33 cellular contexts compared by ENCODE assay signal in the genomic region with DNA sequence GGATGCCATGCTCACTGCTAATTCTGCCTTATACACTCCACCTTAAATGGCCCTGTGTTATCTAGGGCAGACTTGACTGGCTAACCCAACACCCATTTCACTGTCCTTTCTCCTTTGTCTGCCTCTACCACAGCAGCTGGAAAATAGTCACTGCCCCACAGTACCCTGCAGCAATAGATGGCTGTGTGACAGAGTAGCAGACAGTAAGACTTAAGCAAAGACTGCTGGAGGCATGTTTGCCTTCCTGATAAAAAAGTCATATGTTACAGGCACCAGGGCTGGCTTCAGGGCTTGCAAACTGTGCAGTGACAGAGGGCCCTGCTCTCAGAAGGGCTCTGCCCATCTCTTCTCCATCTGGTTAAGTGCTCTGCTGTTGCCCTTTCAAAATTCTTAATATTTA.
"Had no signal": no experiment of that assay in that cellular context is flagged by ENCODE, and none has a peak within 500 bp of the region (broad histone marks: within the 10 kb centered on the region; RNA-seq: fewer than 3 reads in every experiment).

No MANE protein-coding gene starts in this region.

- H3K4me3 Mint-ChIP-seq: activated B cell treated with CpG ODN at 0.5 μM for 24 hours; activated CD8-positive, alpha-beta T cell treated with anti-CD3 and anti-CD28 coated beads for 36 hours; activated naive CD8-positive, alpha-beta T cell; activated T-cell treated with anti-CD3 and anti-CD28 coated beads, Interleukin-2, amount 50 U/mL, for 4 hours; activated T-helper 17 cell treated with anti-CD3 and anti-CD28 coated beads, Interleukin-2, amount 50 U/mL, for 72 hours; central memory CD8-positive, alpha-beta T cell; dendritic cell treated with granulocyte-macrophage colony-stimulating factor and Interleukin-4, amounts not matched to agents 40 ng/mL and 50 ng/mL, for 4 days; effector memory CD8-positive, alpha-beta T cell; T-helper 17 cell; T-helper 2 cell treated with Interferon-gamma antibody and Interleukin-4, amounts not matched to agents 5 μg/mL and 100 μg/mL, for 36 hours had no signal

- H3K27ac Mint-ChIP-seq: activated B cell treated with CpG ODN at 0.5 μM for 24 hours; activated CD8-positive, alpha-beta T cell treated with anti-CD3 and anti-CD28 coated beads for 36 hours; activated naive CD8-positive, alpha-beta T cell; activated T-helper 17 cell treated with anti-CD3 and anti-CD28 coated beads, Interleukin-2, amount 50 U/mL, for 72 hours; dendritic cell treated with granulocyte-macrophage colony-stimulating factor and Interleukin-4, amounts not matched to agents 40 ng/mL and 50 ng/mL, for 4 days; effector memory CD8-positive, alpha-beta T cell; T-helper 17 cell; T-helper 2 cell treated with Interferon-gamma antibody and Interleukin-4, amounts not matched to agents 5 μg/mL and 100 μg/mL, for 36 hours had no signal

- H3K9me3 ChIP-seq: gastrocnemius medialis had no signal

- H3K4me1 Mint-ChIP-seq: activated B cell treated with CpG ODN at 0.5 μM for 24 hours; activated T-helper 17 cell treated with anti-CD3 and anti-CD28 coated beads, Interleukin-2, amount 50 U/mL, for 72 hours; central memory CD8-positive, alpha-beta T cell; T-helper 17 cell had no signal

- H3K4me1 ChIP-seq: esophagus muscularis mucosa, foreskin keratinocyte, gastrocnemius medialis had no signal

- H3K4me3 ChIP-seq: coronary artery, dorsolateral prefrontal cortex, esophagus muscularis mucosa, gastrocnemius medialis had no signal

- H3K27me3 Mint-ChIP-seq: activated B cell treated with CpG ODN at 0.5 μM for 24 hours; activated CD8-positive, alpha-beta T cell treated with anti-CD3 and anti-CD28 coated beads for 36 hours; activated T-helper 17 cell treated with anti-CD3 and anti-CD28 coated beads, Interleukin-2, amount 50 U/mL, for 72 hours; central memory CD8-positive, alpha-beta T cell; dendritic cell treated with granulocyte-macrophage colony-stimulating factor and Interleukin-4, amounts not matched to agents 40 ng/mL and 50 ng/mL, for 4 days; effector memory CD8-positive, alpha-beta T cell; T-helper 17 cell had no signal

- H3K27me3 ChIP-seq: brain microvascular endothelial cell, dorsolateral prefrontal cortex, esophagus muscularis mucosa, foreskin keratinocyte, gastrocnemius medialis had no signal

- H3K9me3 Mint-ChIP-seq: activated CD8-positive, alpha-beta T cell treated with anti-CD3 and anti-CD28 coated beads for 36 hours; activated T-cell treated with anti-CD3 and anti-CD28 coated beads, Interleukin-2, amount 50 U/mL, for 4 hours; activated T-helper 17 cell treated with anti-CD3 and anti-CD28 coated beads, Interleukin-2, amount 50 U/mL, for 72 hours; central memory CD8-positive, alpha-beta T cell; dendritic cell treated with granulocyte-macrophage colony-stimulating factor and Interleukin-4, amounts not matched to agents 40 ng/mL and 50 ng/mL, for 4 days; T-helper 2 cell treated with Interferon-gamma antibody and Interleukin-4, amounts not matched to agents 5 μg/mL and 100 μg/mL, for 36 hours had no signal

- DNase-seq: activated B cell treated with CpG ODN at 0.5 μM for 24 hours; activated CD4-positive, alpha-beta T cell treated with anti-CD3 and anti-CD28 coated beads for 48 hours; activated CD4-positive, alpha-beta T cell treated with anti-CD3 and anti-CD28 coated beads, Interleukin-2, amount 50 U/mL, for 1 hour; activated CD4-positive, alpha-beta T cell treated with anti-CD3 and anti-CD28 coated beads, Interleukin-2, amount 50 U/mL, for 48 hours; activated CD8-positive, alpha-beta memory T cell treated with anti-CD3 and anti-CD28 coated beads for 24 hours; activated CD8-positive, alpha-beta T cell treated with anti-CD3 and anti-CD28 coated beads for 36 hours; activated effector memory CD4-positive, alpha-beta T cell treated with Interleukin-2 at 50 U/mL for 16 hours; activated gamma-delta T cell treated with Interleukin-2 at 50 U/mL for 16 hours; activated naive CD4-positive, alpha-beta T cell treated with anti-CD3 and anti-CD28 coated beads, Interleukin-2, amount 50 U/mL, for 16 hours; activated naive CD4-positive, alpha-beta T cell treated with Interleukin-2 at 50 U/mL for 16 hours; activated T-cell treated with anti-CD3 and anti-CD28 coated beads, Interleukin-2, amount 50 U/mL, for 4 hours; amniotic stem cell; anterior cingulate cortex; brain microvascular endothelial cell; dorsolateral prefrontal cortex; effector CD4-positive, alpha-beta T cell; effector memory CD8-positive, alpha-beta T cell; erythroblast; foreskin keratinocyte; gastrocnemius medialis; glutamatergic neuron; T-helper 1 cell; T-helper 17 cell; T1000; WERI-Rb-1 had no signal

- H3K36me3 Mint-ChIP-seq: activated naive CD8-positive, alpha-beta T cell had no signal

- ATAC-seq: activated CD4-positive, CD25-positive, alpha-beta regulatory T cell treated with anti-CD3 and anti-CD28 coated beads, Interleukin-2, amount 50 U/mL, for 24 hours; activated CD8-positive, alpha-beta T cell treated with anti-CD3 and anti-CD28 coated beads for 36 hours; activated T-cell treated with anti-CD3 and anti-CD28 coated beads, Interleukin-2, amount 50 U/mL, for 4 hours; activated T-helper 17 cell treated with anti-CD3 and anti-CD28 coated beads, Interleukin-2, amount 50 U/mL, for 72 hours; effector memory CD8-positive, alpha-beta T cell; foreskin keratinocyte; gastrocnemius medialis; T-helper 17 cell had no signal

- H3K27ac ChIP-seq: brain microvascular endothelial cell, coronary artery, dorsolateral prefrontal cortex, esophagus muscularis mucosa, foreskin keratinocyte, gastrocnemius medialis, WERI-Rb-1 had no signal

- H3K36me3 ChIP-seq: brain microvascular endothelial cell, esophagus muscularis mucosa, gastrocnemius medialis, WERI-Rb-1 had no signal
